Comparison of ENCODE assay signal across 2 cellular contexts in genomic region chr14:77710364-77710763, GRCh38.
A peak's percentile ranks its signal among the peaks of the same experiment; 100 is the strongest.
TF ChIP-seq lines count a peak whose summit lies in the region.

No MANE protein-coding gene starts in this region.

TF ChIP-seq in WTC11, 78 proteins besides CTCF, POLR2A, EP300 and RAD21:
- no peak for TF ChIP-seq RORB (CRISPR knock-in tag; IDR thresholded peaks at IDR 0.05)
- no peak for TF ChIP-seq TCF7 (CRISPR knock-in tag; IDR thresholded peaks at IDR 0.05; ENCODE audit: low read depth)
- no peak for TF ChIP-seq FOXP1 (CRISPR knock-in tag; IDR thresholded peaks at IDR 0.05; ENCODE audit: borderline replicate concordance)
- no peak for TF ChIP-seq MLX (CRISPR knock-in tag; IDR thresholded peaks at IDR 0.05)
- TF ChIP-seq ZNF396 (CRISPR knock-in tag; IDR thresholded peaks at IDR 0.05; ENCODE audit: borderline replicate concordance): no peak
- TF ChIP-seq SOX15 (CRISPR knock-in tag; IDR thresholded peaks at IDR 0.05): no peak
- TF ChIP-seq E2F4 (CRISPR knock-in tag; IDR thresholded peaks at IDR 0.05; ENCODE audit: borderline replicate concordance, low read depth): no peak
- no peak for TF ChIP-seq CBFB (CRISPR knock-in tag; IDR thresholded peaks at IDR 0.05; ENCODE audit: low read depth)
- TF ChIP-seq NR1H2 (CRISPR knock-in tag; IDR thresholded peaks at IDR 0.05): no peak
- no peak for TF ChIP-seq ZNF219 (CRISPR knock-in tag; IDR thresholded peaks at IDR 0.05; ENCODE audit: borderline replicate concordance)
- TF ChIP-seq ATF6 (CRISPR knock-in tag; IDR thresholded peaks at IDR 0.05): no peak
- no peak for TF ChIP-seq CREM (CRISPR knock-in tag; IDR thresholded peaks at IDR 0.05)
- no peak for TF ChIP-seq FOXJ3 (CRISPR knock-in tag; IDR thresholded peaks at IDR 0.05; ENCODE audit: borderline replicate concordance)
- no peak for TF ChIP-seq MYBL2 (CRISPR knock-in tag; IDR thresholded peaks at IDR 0.05)
- TF ChIP-seq KAT7 (CRISPR knock-in tag; IDR thresholded peaks at IDR 0.05; ENCODE audit: borderline replicate concordance): no peak

TF ChIP-seq in HepG2, 621 proteins besides CTCF, POLR2A, EP300 and RAD21 (continues in another document):
- no peak for TF ChIP-seq AKAP8 (CRISPR knock-in tag; IDR thresholded peaks at IDR 0.05)
- TF ChIP-seq NCOR1 (IDR thresholded peaks at IDR 0.05; ENCODE audit: borderline replicate concordance, low read length): peak; percentile 33; the same call in 1 of the 2 replicates
- peak; percentile 47 for TF ChIP-seq PAXIP1 (CRISPR knock-in tag; conservative IDR thresholded peaks at IDR 0.05)
- peak; percentile 82 for TF ChIP-seq TEAD3 (CRISPR knock-in tag; optimal IDR thresholded peaks at IDR 0.05; ENCODE audit: borderline replicate concordance)
- no peak for TF ChIP-seq ZNF501 (CRISPR knock-in tag; IDR thresholded peaks at IDR 0.05)
- TF ChIP-seq CBX5 (CRISPR knock-in tag; IDR thresholded peaks at IDR 0.05; ENCODE audit: borderline replicate concordance): no peak
- no peak for TF ChIP-seq HCFC1 (IDR thresholded peaks at IDR 0.05; ENCODE audit: low read depth, low read length)
- TF ChIP-seq CBX2 (IDR thresholded peaks at IDR 0.05; ENCODE audit: low read depth, low read length): no peak
- TF ChIP-seq CBX2 (CRISPR knock-in tag; IDR thresholded peaks at IDR 0.05; ENCODE audit: low read depth): no peak
- no peak for TF ChIP-seq MLLT10 (CRISPR knock-in tag; IDR thresholded peaks at IDR 0.05)
- peak; percentile 54; the same call in 1 of the 2 replicates for TF ChIP-seq SAP130 (CRISPR knock-in tag; IDR thresholded peaks at IDR 0.05; ENCODE audit: low read depth)
- TF ChIP-seq MAFK (conservative IDR thresholded peaks at IDR 0.05 in 1 of 2, IDR thresholded peaks at IDR 0.05 in 1 of 2; ENCODE audit: low read length in 2 of 2): no peak
- TF ChIP-seq ZFP36L2 (CRISPR knock-in tag; IDR thresholded peaks at IDR 0.05): no peak
- TF ChIP-seq ZNF296 (CRISPR knock-in tag; conservative IDR thresholded peaks at IDR 0.05): no peak
- peak; percentile 54; the same call in 1 of the 2 replicates for TF ChIP-seq SOX5 (CRISPR knock-in tag; IDR thresholded peaks at IDR 0.05; ENCODE audit: borderline replicate concordance)
- no peak for TF ChIP-seq MZF1 (CRISPR knock-in tag; IDR thresholded peaks at IDR 0.05; ENCODE audit: borderline replicate concordance)
- TF ChIP-seq HDAC2 (CRISPR knock-in tag; IDR thresholded peaks at IDR 0.05): 0 out of 2 replicates have a peak, but pooled peaks have one; percentile 28
- 0 out of 2 replicates have a peak, but pooled peaks have one; percentile 8 for TF ChIP-seq YEATS4 (CRISPR knock-in tag; IDR thresholded peaks at IDR 0.05; ENCODE audit: borderline replicate concordance)
- no peak for TF ChIP-seq ZNF3 (CRISPR knock-in tag; IDR thresholded peaks at IDR 0.05)
- TF ChIP-seq NR0B2 (CRISPR knock-in tag; IDR thresholded peaks at IDR 0.05): no peak
- peak; percentile 78 for TF ChIP-seq HNF4A (CRISPR knock-in tag; IDR thresholded peaks at IDR 0.05)
- TF ChIP-seq ZNF160 (CRISPR knock-in tag; IDR thresholded peaks at IDR 0.05): no peak
- TF ChIP-seq NAIF1 (CRISPR knock-in tag; IDR thresholded peaks at IDR 0.05; ENCODE audit: borderline replicate concordance): no peak
- 0 out of 2 replicates have a peak, but pooled peaks have one; percentile 47 for TF ChIP-seq HNF4G (IDR thresholded peaks at IDR 0.05; ENCODE audit: borderline replicate concordance, low read depth, low read length)
- TF ChIP-seq HNF4G (CRISPR knock-in tag; IDR thresholded peaks at IDR 0.05; ENCODE audit: borderline replicate concordance, low read depth): no peak
- no peak for TF ChIP-seq ATAD3A (CRISPR knock-in tag; IDR thresholded peaks at IDR 0.05)
- TF ChIP-seq ZHX2 (IDR thresholded peaks at IDR 0.05; ENCODE audit: low read depth): no peak
- TF ChIP-seq ZHX2 (CRISPR knock-in tag; IDR thresholded peaks at IDR 0.05; ENCODE audit: borderline replicate concordance): no peak
- 0 out of 2 replicates have a peak, but pooled peaks have one; percentile 40 for TF ChIP-seq ZNF644 (CRISPR knock-in tag; IDR thresholded peaks at IDR 0.05; ENCODE audit: low read depth)
- TF ChIP-seq HBP1 (CRISPR knock-in tag; IDR thresholded peaks at IDR 0.05; ENCODE audit: low read depth): no peak
- TF ChIP-seq NFE2L1 (CRISPR knock-in tag; IDR thresholded peaks at IDR 0.05; ENCODE audit: borderline replicate concordance): no peak
- TF ChIP-seq ASH2L (IDR thresholded peaks at IDR 0.05; ENCODE audit: insufficient read length, low read depth, low read length): peak; percentile 30
- no peak for TF ChIP-seq ZNF276 (CRISPR knock-in tag; IDR thresholded peaks at IDR 0.05; ENCODE audit: low read depth)
- TF ChIP-seq MIER2 (CRISPR knock-in tag; IDR thresholded peaks at IDR 0.05): no peak
- no peak for TF ChIP-seq KDM3A (CRISPR knock-in tag; IDR thresholded peaks at IDR 0.05; ENCODE audit: low read depth)
- TF ChIP-seq GABPA (IDR thresholded peaks at IDR 0.05; ENCODE audit: low read depth, low read length): no peak
- no peak; the same call in 1 of the 2 replicates for TF ChIP-seq GABPA (CRISPR knock-in tag; IDR thresholded peaks at IDR 0.05; ENCODE audit: low read depth)
- TF ChIP-seq SOX6 (IDR thresholded peaks at IDR 0.05): no peak
- peak; percentile 46; the same call in 1 of the 2 replicates for TF ChIP-seq SOX6 (CRISPR knock-in tag; IDR thresholded peaks at IDR 0.05)
- no peak for TF ChIP-seq TRAFD1 (CRISPR knock-in tag; IDR thresholded peaks at IDR 0.05; ENCODE audit: borderline replicate concordance)
- no peak for TF ChIP-seq ZNF619 (CRISPR knock-in tag; IDR thresholded peaks at IDR 0.05)
- TF ChIP-seq ZNF597 (CRISPR knock-in tag; IDR thresholded peaks at IDR 0.05): no peak
